Comparison of ENCODE assay signal across 1 cellular context in the genomic region with DNA sequence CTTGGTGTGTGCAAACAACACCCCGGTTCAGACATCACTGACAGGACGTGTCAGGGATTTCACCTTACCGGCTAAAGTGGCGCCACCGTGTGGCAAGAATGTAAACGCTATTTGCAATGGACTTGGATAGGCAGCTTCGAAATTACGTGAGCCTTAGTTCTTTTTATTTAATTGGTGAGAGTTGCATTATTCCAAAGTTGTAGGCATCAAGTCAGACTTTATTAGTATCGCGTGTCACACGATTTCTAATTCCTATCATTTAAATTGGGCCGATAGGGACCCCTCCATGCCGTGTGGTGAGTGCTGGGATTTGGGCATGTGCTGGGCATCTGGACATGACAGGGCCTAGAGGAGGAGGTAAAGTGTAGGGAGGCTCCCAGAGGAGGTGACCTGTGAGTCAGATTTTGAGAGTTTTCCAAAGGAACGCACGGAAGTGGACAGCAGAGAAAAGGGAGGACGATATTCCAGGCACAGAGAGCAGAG.
TF ChIP-seq lines count a peak whose summit lies in the region.

No MANE protein-coding gene starts in this region.

TF ChIP-seq in endothelial cell of umbilical vein, 7 proteins besides CTCF, POLR2A, EP300 and RAD21:
- no peak for TF ChIP-seq GATA2 (IDR thresholded peaks at IDR 0.05; ENCODE audit: insufficient read depth, insufficient read length, low read depth, low read length)
- TF ChIP-seq, protein P1, sequence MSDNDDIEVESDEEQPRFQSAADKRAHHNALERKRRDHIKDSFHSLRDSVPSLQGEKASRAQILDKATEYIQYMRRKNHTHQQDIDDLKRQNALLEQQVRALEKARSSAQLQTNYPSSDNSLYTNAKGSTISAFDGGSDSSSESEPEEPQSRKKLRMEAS (IDR thresholded peaks at IDR 0.05; ENCODE audit: insufficient read depth, insufficient read length): no peak
- no peak for TF ChIP-seq POLR2AphosphoS5 (IDR thresholded peaks at IDR 0.05; ENCODE audit: insufficient read depth, low read depth, low read length)
- TF ChIP-seq JUN (IDR thresholded peaks at IDR 0.05; ENCODE audit: borderline replicate concordance, insufficient read depth, insufficient read length, low read depth): no peak
- no peak for TF ChIP-seq EZH2 (IDR thresholded peaks at IDR 0.05; ENCODE audit: borderline replicate concordance, low read depth, low read length, severe bottlenecking)
- TF ChIP-seq MYC (IDR thresholded peaks at IDR 0.05; ENCODE audit: low read depth, low read length): no peak
- TF ChIP-seq FOS (IDR thresholded peaks at IDR 0.05; ENCODE audit: borderline replicate concordance, insufficient read depth, low read length): no peak
